Comparison of ENCODE assay signal across 9 cellular contexts in the genomic region with DNA sequence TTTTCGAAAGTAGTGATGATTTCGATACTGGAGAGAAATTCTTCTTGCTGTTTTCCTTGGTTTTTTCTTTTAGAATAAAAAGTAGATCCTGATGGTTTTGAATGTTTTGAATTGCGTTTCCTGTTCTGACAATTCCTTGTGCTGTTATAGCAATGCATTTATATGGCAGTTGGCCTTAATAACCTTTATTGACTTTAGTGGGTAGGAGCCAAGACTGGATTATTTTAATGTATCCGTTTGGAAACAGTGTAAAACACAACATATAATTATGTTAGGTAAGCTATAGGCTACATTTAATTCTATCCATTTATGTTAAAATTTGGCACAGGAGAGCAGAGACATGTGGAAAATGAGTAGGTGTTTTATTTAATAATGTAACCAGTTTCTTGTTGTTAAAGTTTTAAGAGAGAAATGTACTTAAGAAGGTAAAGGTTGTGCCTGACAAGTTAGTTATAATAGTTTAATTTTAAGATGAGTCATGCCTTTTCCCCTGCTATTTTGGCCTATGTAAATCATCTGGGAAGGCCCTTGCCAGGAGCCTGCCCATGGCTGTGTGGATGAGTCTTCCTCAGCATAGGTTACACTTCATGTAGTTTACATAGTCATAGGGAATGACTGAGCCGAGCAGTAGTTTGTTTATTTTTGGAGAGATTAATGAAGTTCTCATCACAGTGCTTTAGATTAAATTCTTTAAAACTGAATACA.
A peak's percentile ranks its signal among the peaks of the same experiment; 100 is the strongest.
DNase-seq lines count a peak whose midpoint lies in the region; ATAC-seq, FAIRE-seq and TF ChIP-seq lines count a peak whose summit lies in the region.
"Had no signal": no experiment of that assay in that cellular context is flagged by ENCODE, and none has a peak within 500 bp of the region (broad histone marks: within the 10 kb centered on the region; RNA-seq: fewer than 3 reads in every experiment).

No MANE protein-coding gene starts in this region.

- H2AFZ ChIP-seq in keratinocyte (ENCODE audit: control insufficient read depth, low read length): no peak overlapping the region

- H3K4me3 ChIP-seq in A549 (no peak overlapping the region), HFF-Myc (replicated peaks; ENCODE audit: low read depth, low read length) (no peak overlapping the region), keratinocyte (ENCODE audit: control insufficient read depth in 2 of 3, extremely low read depth in 1 of 3, insufficient read depth in 2 of 3, low read depth in 1 of 3, low read length in 3 of 3) (no peak overlapping the region)
- H3K4me3 ChIP-seq: testis had no signal

- dilution Hi-C loops in keratinocyte (cut with MboI; ENCODE audit: extremely low pct_ligation_motif_present, low sequenced_read_pairs): no loop called here

- H3K9me3 Mint-ChIP-seq in activated T-helper 17 cell treated with anti-CD3 and anti-CD28 coated beads, Interleukin-2, amount 50 U/mL, for 72 hours: no peaks in the 10 kb centered on the region
- H3K9me3 Mint-ChIP-seq in activated naive CD4-positive, alpha-beta T cell treated with anti-CD3 and anti-CD28 coated beads, Interleukin-2, amount 10 ng/mL, durations not matched to agents 7 days and 5 days: no peaks in the 10 kb centered on the region

- H3K9me3 ChIP-seq in A549 (no peaks in the 10 kb centered on the region), keratinocyte (ENCODE audit: control insufficient read depth, low read depth, low read length) (no peaks in the 10 kb centered on the region)
- H3K9me3 ChIP-seq: testis had no signal

- H3K4me1 Mint-ChIP-seq in activated T-helper 17 cell treated with anti-CD3 and anti-CD28 coated beads, Interleukin-2, amount 50 U/mL, for 72 hours: peaks cover 16% of the 10 kb centered on the region
- peaks cover 28% of the 10 kb centered on the region for H3K4me1 Mint-ChIP-seq in activated naive CD4-positive, alpha-beta T cell treated with anti-CD3 and anti-CD28 coated beads, Interleukin-2, amount 10 ng/mL, durations not matched to agents 7 days and 5 days

- H3K36me3 Mint-ChIP-seq in activated T-helper 17 cell treated with anti-CD3 and anti-CD28 coated beads, Interleukin-2, amount 50 U/mL, for 72 hours (ENCODE audit: low read depth): peaks cover 16% of the 10 kb centered on the region
- peaks cover 6% of the 10 kb centered on the region for H3K36me3 Mint-ChIP-seq in activated naive CD4-positive, alpha-beta T cell treated with anti-CD3 and anti-CD28 coated beads, Interleukin-2, amount 10 ng/mL, durations not matched to agents 7 days and 5 days

- 57% methylated on average over 5 of the region's 5 CpGs for WGBS in A549 (ENCODE audit: missing lambda C conversion rate)

- in situ Hi-C loops in G401 (cut with HindIII; ENCODE audit: low sequenced_read_pairs): no loop called here

- H3K4me2 ChIP-seq in A549 (peak overlapping the region; percentile 44), keratinocyte (ENCODE audit: control insufficient read depth, extremely low read depth, insufficient read depth, low read depth, low read length) (no peak overlapping the region)

- no peak for TF ChIP-seq RAD21 in A549 (conservative IDR thresholded peaks at IDR 0.05 in 1 of 2, IDR thresholded peaks at IDR 0.05 in 1 of 2)

- ATAC-seq in A549 (peak in 1 of 2 experiments; percentile 74; a peak in 3 of 6 replicates), GM18870 (IDR thresholded peaks at IDR 0.05; ENCODE audit: unreplicated experiment) (no peak)
- ATAC-seq in activated T-helper 17 cell treated with anti-CD3 and anti-CD28 coated beads, Interleukin-2, amount 50 U/mL, for 72 hours (replicated peaks): no peak

- DNase-seq in A549 (ENCODE audit: low read depth in 1 of 2, low spot score in 1 of 2) (peak in 1 of 2 experiments; percentile 31), HFF-Myc (ENCODE audit: extremely low read depth, low read depth) (peak; percentile 20), keratinocyte (ENCODE audit: low read depth, low spot score) (no peak), G401 (ENCODE audit: low spot score) (no peak)
- DNase-seq in stimulated activated CD4-positive, alpha-beta T cell treated with anti-CD3 and anti-CD28 coated beads, Interleukin-2, amount 100 ng/mL, for 48 hours: no peak
- no peak for DNase-seq in activated naive CD4-positive, alpha-beta T cell treated with anti-CD3 and anti-CD28 coated beads, Interleukin-2, amount 10 ng/mL, durations not matched to agents 7 days and 5 days
- DNase-seq: testis had no signal

- no peaks in the 10 kb centered on the region for H3K27me3 ChIP-seq in keratinocyte (ENCODE audit: control insufficient read depth, extremely low read depth, insufficient read depth, low read length)
- H3K27me3 ChIP-seq: testis had no signal

- H3K9ac ChIP-seq in keratinocyte (ENCODE audit: control insufficient read depth, extremely low read depth, insufficient read depth, low read length): no peak overlapping the region

- no peak for TF ChIP-seq EP300 in A549 (IDR thresholded peaks at IDR 0.05)

- CTCF ChIA-PET in A549 (lab: Yijun Ruan, JAX): interaction anchor here (0.8 to 1.2 kb wide), 2 partner anchors 120 to 121 kb away, joined by 4 read pairs; no protein-coding TSS in a partner anchor
- CTCF ChIA-PET in activated naive CD4-positive, alpha-beta T cell treated with anti-CD3 and anti-CD28 coated beads, Interleukin-2, amount 10 ng/mL, durations not matched to agents 7 days and 5 days (lab: Charles Lee): interaction anchor here (0.7 to 1.3 kb wide), 2 partner anchors 139 to 177 kb away, joined by 3 read pairs; no protein-coding TSS in a partner anchor

- FAIRE-seq in A549 (lab: Jason Lieb, UNC): no peak
- FAIRE-seq in keratinocyte (lab: Jason Lieb, UNC): peak; percentile 67

- POLR2A ChIA-PET in A549 (lab: Yijun Ruan, JAX): no interaction called here

- H3K36me3 ChIP-seq in keratinocyte (ENCODE audit: control insufficient read depth in 2 of 2, extremely low read depth in 1 of 2, insufficient read depth in 2 of 2, low read length in 2 of 2): peaks cover 0 to 4% of the 10 kb centered on the region in 2 experiments

- no peaks in the 10 kb centered on the region for H4K20me1 ChIP-seq in keratinocyte (ENCODE audit: control insufficient read depth, extremely low read depth, insufficient read depth, low read length)

- H3K9me1 ChIP-seq in keratinocyte (ENCODE audit: control insufficient read depth, extremely low read depth, insufficient read depth, low read length): no peaks in the 10 kb centered on the region

- H3K27ac Mint-ChIP-seq in activated T-helper 17 cell treated with anti-CD3 and anti-CD28 coated beads, Interleukin-2, amount 50 U/mL, for 72 hours: peak overlapping the region; percentile 71
- H3K27ac Mint-ChIP-seq in activated naive CD4-positive, alpha-beta T cell treated with anti-CD3 and anti-CD28 coated beads, Interleukin-2, amount 10 ng/mL, durations not matched to agents 7 days and 5 days: no peak overlapping the region

- no peak overlapping the region for H3K27ac ChIP-seq in A549
- H3K27ac ChIP-seq in keratinocyte (ENCODE audit: control insufficient read depth, insufficient read depth, low read length): peak overlapping the region; percentile 51
- H3K27ac ChIP-seq: testis had no signal

- no peak for TF ChIP-seq POLR2A in A549 (IDR thresholded peaks at IDR 0.05; ENCODE audit: low read length)

- TF ChIP-seq CTCF in A549 (IDR thresholded peaks at IDR 0.05) (no peak), HFF-Myc (IDR thresholded peaks at IDR 0.05; ENCODE audit: low read depth, low read length, missing control alignments) (no peak), keratinocyte (optimal IDR thresholded peaks at IDR 0.05 in 1 of 3, IDR thresholded peaks at IDR 0.05 in 1 of 3, conservative IDR thresholded peaks at IDR 0.05 in 1 of 3; ENCODE audit: extremely low read depth in 1 of 3, insufficient read depth in 2 of 3, low read length in 3 of 3) (no peak)

- H3K79me2 ChIP-seq in keratinocyte (ENCODE audit: control insufficient read depth, insufficient read depth, low read length): no peaks in the 10 kb centered on the region

- no peaks in the 10 kb centered on the region for H3K27me3 Mint-ChIP-seq in activated T-helper 17 cell treated with anti-CD3 and anti-CD28 coated beads, Interleukin-2, amount 50 U/mL, for 72 hours
- no peaks in the 10 kb centered on the region for H3K27me3 Mint-ChIP-seq in activated naive CD4-positive, alpha-beta T cell treated with anti-CD3 and anti-CD28 coated beads, Interleukin-2, amount 10 ng/mL, durations not matched to agents 7 days and 5 days

- H3K4me3 Mint-ChIP-seq in activated T-helper 17 cell treated with anti-CD3 and anti-CD28 coated beads, Interleukin-2, amount 50 U/mL, for 72 hours: no peak overlapping the region
- H3K4me3 Mint-ChIP-seq in activated naive CD4-positive, alpha-beta T cell treated with anti-CD3 and anti-CD28 coated beads, Interleukin-2, amount 10 ng/mL, durations not matched to agents 7 days and 5 days: no peak overlapping the region

- H3K4me1 ChIP-seq in A549 (peaks cover 35% of the 10 kb centered on the region), keratinocyte (ENCODE audit: control insufficient read depth, extremely low read depth, insufficient read depth, low read length) (peaks cover 22% of the 10 kb centered on the region)
- H3K4me1 ChIP-seq: testis had no signal

TF ChIP-seq in A549, 52 proteins besides CTCF, POLR2A, EP300 and RAD21:
- TF ChIP-seq FOSL2 (IDR thresholded peaks at IDR 0.05) (no peak), FOSL2 (CRISPR knock-in tag; IDR thresholded peaks at IDR 0.05) (peak; percentile 46), MAFK (IDR thresholded peaks at IDR 0.05; ENCODE audit: partially characterized antibody) (peak; percentile 49), CBX8 (IDR thresholded peaks at IDR 0.05) (no peak), TFCP2L1 (CRISPR knock-in tag; IDR thresholded peaks at IDR 0.05) (no peak)
